1 cellular context compared by ENCODE assay signal in genomic region chr4:184538023-184538599, GRCh38.
TF ChIP-seq lines count a peak whose summit lies in the region.

No MANE protein-coding gene starts in this region.

TF ChIP-seq in GM12878, 131 proteins besides CTCF, POLR2A, EP300 and RAD21 (continued from another document and continues in another):
- TF ChIP-seq IRF3 (IDR thresholded peaks at IDR 0.05) (no peak), IKZF1 (conservative IDR thresholded peaks at IDR 0.05) (no peak), ZBTB4 (CRISPR knock-in tag; IDR thresholded peaks at IDR 0.05) (no peak), NRF1 (conservative IDR thresholded peaks at IDR 0.05; ENCODE audit: low read depth, low read length) (peak; percentile 30; the same call in 1 of the 2 replicates), ZBTB33 (IDR thresholded peaks at IDR 0.05) (no peak), PBX3 (IDR thresholded peaks at IDR 0.05; ENCODE audit: insufficient replicate concordance, low read depth, low read length) (no peak), ZBTB11 (CRISPR knock-in tag; IDR thresholded peaks at IDR 0.05) (no peak), POU2F2 (IDR thresholded peaks at IDR 0.05; ENCODE audit: borderline replicate concordance, low read depth, low read length) (no peak), SREBF2 (IDR thresholded peaks at IDR 0.05; ENCODE audit: low read length) (no peak), WRNIP1 (IDR thresholded peaks at IDR 0.05; ENCODE audit: borderline replicate concordance, low read depth, low read length) (0 out of 2 replicates have a peak, but pooled peaks have one; percentile 55), SP1 (IDR thresholded peaks at IDR 0.05; ENCODE audit: low read depth, low read length) (no peak), SIN3A (IDR thresholded peaks at IDR 0.05; ENCODE audit: low read depth, low read length) (no peak; the same call in 1 of the 2 replicates), IRF4 (IDR thresholded peaks at IDR 0.05; ENCODE audit: low read depth, low read length) (0 out of 2 replicates have a peak, but pooled peaks have one; percentile 13), USF1 (IDR thresholded peaks at IDR 0.05; ENCODE audit: borderline replicate concordance, extremely low read length, insufficient read depth, low read depth, low read length) (no peak), ZNF217 (IDR thresholded peaks at IDR 0.05) (no peak; the same call in 1 of the 2 replicates), ATF3 (IDR thresholded peaks at IDR 0.05; ENCODE audit: borderline replicate concordance, extremely low read depth, low read depth, low read length) (0 out of 2 replicates have a peak, but pooled peaks have one; percentile 2), HDGF (IDR thresholded peaks at IDR 0.05) (no peak), YBX1 (IDR thresholded peaks at IDR 0.05) (no peak), KDM1A (IDR thresholded peaks at IDR 0.05; ENCODE audit: borderline replicate concordance) (no peak), ESRRA (IDR thresholded peaks at IDR 0.05; ENCODE audit: low read length) (no peak), SUPT20H (IDR thresholded peaks at IDR 0.05; ENCODE audit: borderline replicate concordance, control insufficient read depth, low read depth, low read length) (no peak), CEBPZ (IDR thresholded peaks at IDR 0.05; ENCODE audit: low read depth, low read length) (no peak), NKRF (conservative IDR thresholded peaks at IDR 0.05) (no peak), RCOR1 (conservative IDR thresholded peaks at IDR 0.05; ENCODE audit: low read depth, low read length) (no peak), ZNF592 (IDR thresholded peaks at IDR 0.05) (no peak), FOXK2 (IDR thresholded peaks at IDR 0.05) (no peak)
